In the genomic region with DNA sequence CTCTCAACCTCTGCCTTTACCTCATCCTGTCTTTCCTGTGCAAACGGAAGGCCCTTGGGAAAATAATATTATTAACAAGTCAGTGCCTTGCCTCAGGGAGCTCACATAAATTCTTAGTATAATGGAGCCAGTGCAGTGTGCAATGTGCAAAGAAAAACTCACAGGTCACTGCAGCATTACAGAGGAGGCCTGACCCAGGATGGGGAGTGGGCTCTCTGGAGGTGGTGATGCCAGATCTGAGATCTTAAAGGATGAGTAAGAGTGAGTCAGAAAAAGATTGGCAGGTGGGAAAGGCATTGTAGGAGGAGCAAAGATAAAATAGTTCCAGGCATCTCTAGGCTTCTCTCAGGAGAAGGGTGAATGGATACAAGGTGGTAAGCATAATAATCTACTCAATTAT, we compare ENCODE assay signal across 2 cellular contexts.
TF ChIP-seq lines count a peak whose summit lies in the region.

No MANE protein-coding gene starts in this region.

TF ChIP-seq in SK-N-SH treated with all-trans-retinoic acid at 6 μM for 48 hours, 23 proteins besides CTCF, POLR2A, EP300 and RAD21 (continued from another document):
- TF ChIP-seq PPARA (CRISPR knock-in tag; IDR thresholded peaks at IDR 0.05; ENCODE audit: borderline replicate concordance), result no peak
- 0 out of 2 replicates have a peak, but pooled peaks have one; percentile 45 for TF ChIP-seq ZFP3 (CRISPR knock-in tag; IDR thresholded peaks at IDR 0.05)

TF ChIP-seq in K562, 482 proteins besides CTCF, POLR2A, EP300 and RAD21 (continued from another document):
- TF ChIP-seq, protein P1, sequence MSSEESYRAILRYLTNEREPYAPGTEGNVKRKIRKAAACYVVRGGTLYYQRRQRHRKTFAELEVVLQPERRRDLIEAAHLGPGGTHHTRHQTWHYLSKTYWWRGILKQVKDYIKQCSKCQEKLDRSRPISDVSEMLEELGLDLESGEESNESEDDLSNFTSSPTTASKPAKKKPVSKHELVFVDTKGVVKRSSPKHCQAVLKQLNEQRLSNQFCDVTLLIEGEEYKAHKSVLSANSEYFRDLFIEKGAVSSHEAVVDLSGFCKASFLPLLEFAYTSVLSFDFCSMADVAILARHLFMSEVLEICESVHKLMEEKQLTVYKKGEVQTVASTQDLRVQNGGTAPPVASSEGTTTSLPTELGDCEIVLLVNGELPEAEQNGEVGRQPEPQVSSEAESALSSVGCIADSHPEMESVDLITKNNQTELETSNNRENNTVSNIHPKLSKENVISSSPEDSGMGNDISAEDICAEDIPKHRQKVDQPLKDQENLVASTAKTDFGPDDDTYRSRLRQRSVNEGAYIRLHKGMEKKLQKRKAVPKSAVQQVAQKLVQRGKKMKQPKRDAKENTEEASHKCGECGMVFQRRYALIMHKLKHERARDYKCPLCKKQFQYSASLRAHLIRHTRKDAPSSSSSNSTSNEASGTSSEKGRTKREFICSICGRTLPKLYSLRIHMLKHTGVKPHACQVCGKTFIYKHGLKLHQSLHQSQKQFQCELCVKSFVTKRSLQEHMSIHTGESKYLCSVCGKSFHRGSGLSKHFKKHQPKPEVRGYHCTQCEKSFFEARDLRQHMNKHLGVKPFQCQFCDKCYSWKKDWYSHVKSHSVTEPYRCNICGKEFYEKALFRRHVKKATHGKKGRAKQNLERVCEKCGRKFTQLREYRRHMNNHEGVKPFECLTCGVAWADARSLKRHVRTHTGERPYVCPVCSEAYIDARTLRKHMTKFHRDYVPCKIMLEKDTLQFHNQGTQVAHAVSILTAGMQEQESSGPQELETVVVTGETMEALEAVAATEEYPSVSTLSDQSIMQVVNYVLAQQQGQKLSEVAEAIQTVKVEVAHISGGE (CRISPR knock-in tag; IDR thresholded peaks at IDR 0.05), result peak in 1 of 3 experiments; percentile 57; a peak in 1 of 6 replicates
- TF ChIP-seq ZNF511 (CRISPR knock-in tag; IDR thresholded peaks at IDR 0.05) (no peak), PKNOX1 (IDR thresholded peaks at IDR 0.05) (peak; percentile 70)
